1 cellular context compared by ENCODE assay signal in genomic region chr14:69045857-69046351, GRCh38.
TF ChIP-seq lines count a peak whose summit lies in the region.

No MANE protein-coding gene starts in this region.

TF ChIP-seq in H1, 55 proteins besides CTCF, POLR2A, EP300 and RAD21 (continued from another document):
- TF ChIP-seq SAP30 (IDR thresholded peaks at IDR 0.05; ENCODE audit: insufficient read depth, insufficient replicate concordance, low read length) (no peak), SP2 (IDR thresholded peaks at IDR 0.05; ENCODE audit: low read length) (no peak)
